1 cellular context compared by ENCODE assay signal in the genomic region with DNA sequence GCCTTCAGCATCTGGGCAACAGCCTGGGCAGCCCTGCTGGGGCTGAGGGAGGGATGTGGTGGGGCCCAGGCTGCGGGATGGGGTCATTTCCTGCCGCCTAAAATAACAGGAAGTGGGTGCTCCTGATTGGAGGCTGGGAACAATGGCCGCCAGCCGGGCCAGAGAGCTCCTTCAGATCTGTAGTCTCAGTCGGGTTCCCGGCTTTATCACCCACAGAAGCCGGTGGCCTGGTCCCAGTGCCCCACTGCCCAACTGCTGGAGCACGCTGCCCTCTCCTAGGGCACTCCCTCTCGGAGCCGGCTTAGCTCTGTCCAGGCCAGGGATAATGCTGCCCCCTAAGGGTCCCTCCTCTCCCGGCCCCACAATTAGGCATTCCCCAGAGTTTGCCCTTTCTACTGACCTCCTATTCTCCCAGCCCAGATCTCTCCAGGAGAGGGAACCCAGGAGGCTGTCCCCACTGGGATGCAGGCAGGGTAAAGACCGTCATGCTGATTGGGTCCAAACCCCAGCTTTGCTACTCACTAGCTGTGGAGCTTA.
TF ChIP-seq lines count a peak whose summit lies in the region.

No MANE protein-coding gene starts in this region.

TF ChIP-seq in K562, 482 proteins besides CTCF, POLR2A, EP300 and RAD21 (continued from another document and continues in another):
- no peak for TF ChIP-seq ZNF445 (CRISPR knock-in tag; IDR thresholded peaks at IDR 0.05; ENCODE audit: low read depth)
- TF ChIP-seq ZSCAN29 (IDR thresholded peaks at IDR 0.05), result no peak
- no peak for TF ChIP-seq CBFA2T3 (IDR thresholded peaks at IDR 0.05)
- TF ChIP-seq, protein P1, sequence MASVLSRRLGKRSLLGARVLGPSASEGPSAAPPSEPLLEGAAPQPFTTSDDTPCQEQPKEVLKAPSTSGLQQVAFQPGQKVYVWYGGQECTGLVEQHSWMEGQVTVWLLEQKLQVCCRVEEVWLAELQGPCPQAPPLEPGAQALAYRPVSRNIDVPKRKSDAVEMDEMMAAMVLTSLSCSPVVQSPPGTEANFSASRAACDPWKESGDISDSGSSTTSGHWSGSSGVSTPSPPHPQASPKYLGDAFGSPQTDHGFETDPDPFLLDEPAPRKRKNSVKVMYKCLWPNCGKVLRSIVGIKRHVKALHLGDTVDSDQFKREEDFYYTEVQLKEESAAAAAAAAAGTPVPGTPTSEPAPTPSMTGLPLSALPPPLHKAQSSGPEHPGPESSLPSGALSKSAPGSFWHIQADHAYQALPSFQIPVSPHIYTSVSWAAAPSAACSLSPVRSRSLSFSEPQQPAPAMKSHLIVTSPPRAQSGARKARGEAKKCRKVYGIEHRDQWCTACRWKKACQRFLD (CRISPR knock-in tag; IDR thresholded peaks at IDR 0.05), result peak; percentile 17; the same call in 1 of the 2 replicates
- TF ChIP-seq, protein P2, sequence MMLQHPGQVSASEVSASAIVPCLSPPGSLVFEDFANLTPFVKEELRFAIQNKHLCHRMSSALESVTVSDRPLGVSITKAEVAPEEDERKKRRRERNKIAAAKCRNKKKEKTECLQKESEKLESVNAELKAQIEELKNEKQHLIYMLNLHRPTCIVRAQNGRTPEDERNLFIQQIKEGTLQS (IDR thresholded peaks at IDR 0.05), result no peak
- TF ChIP-seq, protein P2 (CRISPR knock-in tag; conservative IDR thresholded peaks at IDR 0.05), result no peak
- no peak for TF ChIP-seq NCOA1 (IDR thresholded peaks at IDR 0.05; ENCODE audit: low read depth)
- no peak for TF ChIP-seq XRCC3 (IDR thresholded peaks at IDR 0.05)
- TF ChIP-seq, protein P3, sequence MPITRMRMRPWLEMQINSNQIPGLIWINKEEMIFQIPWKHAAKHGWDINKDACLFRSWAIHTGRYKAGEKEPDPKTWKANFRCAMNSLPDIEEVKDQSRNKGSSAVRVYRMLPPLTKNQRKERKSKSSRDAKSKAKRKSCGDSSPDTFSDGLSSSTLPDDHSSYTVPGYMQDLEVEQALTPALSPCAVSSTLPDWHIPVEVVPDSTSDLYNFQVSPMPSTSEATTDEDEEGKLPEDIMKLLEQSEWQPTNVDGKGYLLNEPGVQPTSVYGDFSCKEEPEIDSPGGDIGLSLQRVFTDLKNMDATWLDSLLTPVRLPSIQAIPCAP (CRISPR knock-in tag; IDR thresholded peaks at IDR 0.05; ENCODE audit: borderline replicate concordance), result no peak
- no peak for TF ChIP-seq POLR2AphosphoS5 (IDR thresholded peaks at IDR 0.05; ENCODE audit: control insufficient read depth, insufficient read depth, low read depth, low read length)
- TF ChIP-seq, protein P4, sequence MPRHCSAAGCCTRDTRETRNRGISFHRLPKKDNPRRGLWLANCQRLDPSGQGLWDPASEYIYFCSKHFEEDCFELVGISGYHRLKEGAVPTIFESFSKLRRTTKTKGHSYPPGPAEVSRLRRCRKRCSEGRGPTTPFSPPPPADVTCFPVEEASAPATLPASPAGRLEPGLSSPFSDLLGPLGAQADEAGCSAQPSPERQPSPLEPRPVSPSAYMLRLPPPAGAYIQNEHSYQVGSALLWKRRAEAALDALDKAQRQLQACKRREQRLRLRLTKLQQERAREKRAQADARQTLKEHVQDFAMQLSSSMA (CRISPR knock-in tag; IDR thresholded peaks at IDR 0.05), result no peak
- no peak for TF ChIP-seq BRCA1 (IDR thresholded peaks at IDR 0.05)
- TF ChIP-seq BRCA1 (CRISPR knock-in tag; IDR thresholded peaks at IDR 0.05), result no peak
- TF ChIP-seq, protein P5, sequence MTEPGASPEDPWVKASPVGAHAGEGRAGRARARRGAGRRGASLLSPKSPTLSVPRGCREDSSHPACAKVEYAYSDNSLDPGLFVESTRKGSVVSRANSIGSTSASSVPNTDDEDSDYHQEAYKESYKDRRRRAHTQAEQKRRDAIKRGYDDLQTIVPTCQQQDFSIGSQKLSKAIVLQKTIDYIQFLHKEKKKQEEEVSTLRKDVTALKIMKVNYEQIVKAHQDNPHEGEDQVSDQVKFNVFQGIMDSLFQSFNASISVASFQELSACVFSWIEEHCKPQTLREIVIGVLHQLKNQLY (CRISPR knock-in tag; conservative IDR thresholded peaks at IDR 0.05), result no peak
- no peak for TF ChIP-seq ZNF146 (CRISPR knock-in tag; IDR thresholded peaks at IDR 0.05; ENCODE audit: unreplicated experiment)
- no peak for TF ChIP-seq ZKSCAN3 (CRISPR knock-in tag; IDR thresholded peaks at IDR 0.05)
- TF ChIP-seq, protein P6, sequence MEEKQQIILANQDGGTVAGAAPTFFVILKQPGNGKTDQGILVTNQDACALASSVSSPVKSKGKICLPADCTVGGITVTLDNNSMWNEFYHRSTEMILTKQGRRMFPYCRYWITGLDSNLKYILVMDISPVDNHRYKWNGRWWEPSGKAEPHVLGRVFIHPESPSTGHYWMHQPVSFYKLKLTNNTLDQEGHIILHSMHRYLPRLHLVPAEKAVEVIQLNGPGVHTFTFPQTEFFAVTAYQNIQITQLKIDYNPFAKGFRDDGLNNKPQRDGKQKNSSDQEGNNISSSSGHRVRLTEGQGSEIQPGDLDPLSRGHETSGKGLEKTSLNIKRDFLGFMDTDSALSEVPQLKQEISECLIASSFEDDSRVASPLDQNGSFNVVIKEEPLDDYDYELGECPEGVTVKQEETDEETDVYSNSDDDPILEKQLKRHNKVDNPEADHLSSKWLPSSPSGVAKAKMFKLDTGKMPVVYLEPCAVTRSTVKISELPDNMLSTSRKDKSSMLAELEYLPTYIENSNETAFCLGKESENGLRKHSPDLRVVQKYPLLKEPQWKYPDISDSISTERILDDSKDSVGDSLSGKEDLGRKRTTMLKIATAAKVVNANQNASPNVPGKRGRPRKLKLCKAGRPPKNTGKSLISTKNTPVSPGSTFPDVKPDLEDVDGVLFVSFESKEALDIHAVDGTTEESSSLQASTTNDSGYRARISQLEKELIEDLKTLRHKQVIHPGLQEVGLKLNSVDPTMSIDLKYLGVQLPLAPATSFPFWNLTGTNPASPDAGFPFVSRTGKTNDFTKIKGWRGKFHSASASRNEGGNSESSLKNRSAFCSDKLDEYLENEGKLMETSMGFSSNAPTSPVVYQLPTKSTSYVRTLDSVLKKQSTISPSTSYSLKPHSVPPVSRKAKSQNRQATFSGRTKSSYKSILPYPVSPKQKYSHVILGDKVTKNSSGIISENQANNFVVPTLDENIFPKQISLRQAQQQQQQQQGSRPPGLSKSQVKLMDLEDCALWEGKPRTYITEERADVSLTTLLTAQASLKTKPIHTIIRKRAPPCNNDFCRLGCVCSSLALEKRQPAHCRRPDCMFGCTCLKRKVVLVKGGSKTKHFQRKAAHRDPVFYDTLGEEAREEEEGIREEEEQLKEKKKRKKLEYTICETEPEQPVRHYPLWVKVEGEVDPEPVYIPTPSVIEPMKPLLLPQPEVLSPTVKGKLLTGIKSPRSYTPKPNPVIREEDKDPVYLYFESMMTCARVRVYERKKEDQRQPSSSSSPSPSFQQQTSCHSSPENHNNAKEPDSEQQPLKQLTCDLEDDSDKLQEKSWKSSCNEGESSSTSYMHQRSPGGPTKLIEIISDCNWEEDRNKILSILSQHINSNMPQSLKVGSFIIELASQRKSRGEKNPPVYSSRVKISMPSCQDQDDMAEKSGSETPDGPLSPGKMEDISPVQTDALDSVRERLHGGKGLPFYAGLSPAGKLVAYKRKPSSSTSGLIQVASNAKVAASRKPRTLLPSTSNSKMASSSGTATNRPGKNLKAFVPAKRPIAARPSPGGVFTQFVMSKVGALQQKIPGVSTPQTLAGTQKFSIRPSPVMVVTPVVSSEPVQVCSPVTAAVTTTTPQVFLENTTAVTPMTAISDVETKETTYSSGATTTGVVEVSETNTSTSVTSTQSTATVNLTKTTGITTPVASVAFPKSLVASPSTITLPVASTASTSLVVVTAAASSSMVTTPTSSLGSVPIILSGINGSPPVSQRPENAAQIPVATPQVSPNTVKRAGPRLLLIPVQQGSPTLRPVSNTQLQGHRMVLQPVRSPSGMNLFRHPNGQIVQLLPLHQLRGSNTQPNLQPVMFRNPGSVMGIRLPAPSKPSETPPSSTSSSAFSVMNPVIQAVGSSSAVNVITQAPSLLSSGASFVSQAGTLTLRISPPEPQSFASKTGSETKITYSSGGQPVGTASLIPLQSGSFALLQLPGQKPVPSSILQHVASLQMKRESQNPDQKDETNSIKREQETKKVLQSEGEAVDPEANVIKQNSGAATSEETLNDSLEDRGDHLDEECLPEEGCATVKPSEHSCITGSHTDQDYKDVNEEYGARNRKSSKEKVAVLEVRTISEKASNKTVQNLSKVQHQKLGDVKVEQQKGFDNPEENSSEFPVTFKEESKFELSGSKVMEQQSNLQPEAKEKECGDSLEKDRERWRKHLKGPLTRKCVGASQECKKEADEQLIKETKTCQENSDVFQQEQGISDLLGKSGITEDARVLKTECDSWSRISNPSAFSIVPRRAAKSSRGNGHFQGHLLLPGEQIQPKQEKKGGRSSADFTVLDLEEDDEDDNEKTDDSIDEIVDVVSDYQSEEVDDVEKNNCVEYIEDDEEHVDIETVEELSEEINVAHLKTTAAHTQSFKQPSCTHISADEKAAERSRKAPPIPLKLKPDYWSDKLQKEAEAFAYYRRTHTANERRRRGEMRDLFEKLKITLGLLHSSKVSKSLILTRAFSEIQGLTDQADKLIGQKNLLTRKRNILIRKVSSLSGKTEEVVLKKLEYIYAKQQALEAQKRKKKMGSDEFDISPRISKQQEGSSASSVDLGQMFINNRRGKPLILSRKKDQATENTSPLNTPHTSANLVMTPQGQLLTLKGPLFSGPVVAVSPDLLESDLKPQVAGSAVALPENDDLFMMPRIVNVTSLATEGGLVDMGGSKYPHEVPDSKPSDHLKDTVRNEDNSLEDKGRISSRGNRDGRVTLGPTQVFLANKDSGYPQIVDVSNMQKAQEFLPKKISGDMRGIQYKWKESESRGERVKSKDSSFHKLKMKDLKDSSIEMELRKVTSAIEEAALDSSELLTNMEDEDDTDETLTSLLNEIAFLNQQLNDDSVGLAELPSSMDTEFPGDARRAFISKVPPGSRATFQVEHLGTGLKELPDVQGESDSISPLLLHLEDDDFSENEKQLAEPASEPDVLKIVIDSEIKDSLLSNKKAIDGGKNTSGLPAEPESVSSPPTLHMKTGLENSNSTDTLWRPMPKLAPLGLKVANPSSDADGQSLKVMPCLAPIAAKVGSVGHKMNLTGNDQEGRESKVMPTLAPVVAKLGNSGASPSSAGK (IDR thresholded peaks at IDR 0.05), result no peak
- TF ChIP-seq, protein P7, sequence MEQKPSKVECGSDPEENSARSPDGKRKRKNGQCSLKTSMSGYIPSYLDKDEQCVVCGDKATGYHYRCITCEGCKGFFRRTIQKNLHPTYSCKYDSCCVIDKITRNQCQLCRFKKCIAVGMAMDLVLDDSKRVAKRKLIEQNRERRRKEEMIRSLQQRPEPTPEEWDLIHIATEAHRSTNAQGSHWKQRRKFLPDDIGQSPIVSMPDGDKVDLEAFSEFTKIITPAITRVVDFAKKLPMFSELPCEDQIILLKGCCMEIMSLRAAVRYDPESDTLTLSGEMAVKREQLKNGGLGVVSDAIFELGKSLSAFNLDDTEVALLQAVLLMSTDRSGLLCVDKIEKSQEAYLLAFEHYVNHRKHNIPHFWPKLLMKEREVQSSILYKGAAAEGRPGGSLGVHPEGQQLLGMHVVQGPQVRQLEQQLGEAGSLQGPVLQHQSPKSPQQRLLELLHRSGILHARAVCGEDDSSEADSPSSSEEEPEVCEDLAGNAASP (IDR thresholded peaks at IDR 0.05), result no peak
- no peak for TF ChIP-seq MEIS2 (IDR thresholded peaks at IDR 0.05; ENCODE audit: partially characterized antibody)
- TF ChIP-seq ZEB2 (IDR thresholded peaks at IDR 0.05), result no peak
- peak in 1 of 2 experiments; percentile 10; a peak in 2 of 4 replicates for TF ChIP-seq NRF1 (conservative IDR thresholded peaks at IDR 0.05 in 1 of 2, IDR thresholded peaks at IDR 0.05 in 1 of 2)
- TF ChIP-seq, protein P8, sequence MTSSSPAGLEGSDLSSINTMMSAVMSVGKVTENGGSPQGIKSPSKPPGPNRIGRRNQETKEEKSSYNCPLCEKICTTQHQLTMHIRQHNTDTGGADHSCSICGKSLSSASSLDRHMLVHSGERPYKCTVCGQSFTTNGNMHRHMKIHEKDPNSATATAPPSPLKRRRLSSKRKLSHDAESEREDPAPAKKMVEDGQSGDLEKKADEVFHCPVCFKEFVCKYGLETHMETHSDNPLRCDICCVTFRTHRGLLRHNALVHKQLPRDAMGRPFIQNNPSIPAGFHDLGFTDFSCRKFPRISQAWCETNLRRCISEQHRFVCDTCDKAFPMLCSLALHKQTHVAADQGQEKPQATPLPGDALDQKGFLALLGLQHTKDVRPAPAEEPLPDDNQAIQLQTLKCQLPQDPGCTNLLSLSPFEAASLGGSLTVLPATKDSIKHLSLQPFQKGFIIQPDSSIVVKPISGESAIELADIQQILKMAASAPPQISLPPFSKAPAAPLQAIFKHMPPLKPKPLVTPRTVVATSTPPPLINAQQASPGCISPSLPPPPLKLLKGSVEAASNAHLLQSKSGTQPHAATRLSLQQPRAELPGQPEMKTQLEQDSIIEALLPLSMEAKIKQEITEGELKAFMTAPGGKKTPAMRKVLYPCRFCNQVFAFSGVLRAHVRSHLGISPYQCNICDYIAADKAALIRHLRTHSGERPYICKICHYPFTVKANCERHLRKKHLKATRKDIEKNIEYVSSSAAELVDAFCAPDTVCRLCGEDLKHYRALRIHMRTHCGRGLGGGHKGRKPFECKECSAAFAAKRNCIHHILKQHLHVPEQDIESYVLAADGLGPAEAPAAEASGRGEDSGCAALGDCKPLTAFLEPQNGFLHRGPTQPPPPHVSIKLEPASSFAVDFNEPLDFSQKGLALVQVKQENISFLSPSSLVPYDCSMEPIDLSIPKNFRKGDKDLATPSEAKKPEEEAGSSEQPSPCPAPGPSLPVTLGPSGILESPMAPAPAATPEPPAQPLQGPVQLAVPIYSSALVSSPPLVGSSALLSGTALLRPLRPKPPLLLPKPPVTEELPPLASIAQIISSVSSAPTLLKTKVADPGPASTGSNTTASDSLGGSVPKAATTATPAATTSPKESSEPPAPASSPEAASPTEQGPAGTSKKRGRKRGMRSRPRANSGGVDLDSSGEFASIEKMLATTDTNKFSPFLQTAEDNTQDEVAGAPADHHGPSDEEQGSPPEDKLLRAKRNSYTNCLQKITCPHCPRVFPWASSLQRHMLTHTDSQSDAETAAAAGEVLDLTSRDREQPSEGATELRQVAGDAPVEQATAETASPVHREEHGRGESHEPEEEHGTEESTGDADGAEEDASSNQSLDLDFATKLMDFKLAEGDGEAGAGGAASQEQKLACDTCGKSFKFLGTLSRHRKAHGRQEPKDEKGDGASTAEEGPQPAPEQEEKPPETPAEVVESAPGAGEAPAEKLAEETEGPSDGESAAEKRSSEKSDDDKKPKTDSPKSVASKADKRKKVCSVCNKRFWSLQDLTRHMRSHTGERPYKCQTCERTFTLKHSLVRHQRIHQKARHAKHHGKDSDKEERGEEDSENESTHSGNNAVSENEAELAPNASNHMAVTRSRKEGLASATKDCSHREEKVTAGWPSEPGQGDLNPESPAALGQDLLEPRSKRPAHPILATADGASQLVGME (CRISPR knock-in tag; IDR thresholded peaks at IDR 0.05), result peak; percentile 59; the same call in 1 of the 2 replicates
- TF ChIP-seq GATAD2B (IDR thresholded peaks at IDR 0.05; ENCODE audit: borderline replicate concordance), result no peak; the same call in 1 of the 2 replicates
- TF ChIP-seq ELF4 (CRISPR knock-in tag; IDR thresholded peaks at IDR 0.05), result 0 out of 2 replicates have a peak, but pooled peaks have one; percentile 4
- peak; percentile 66; the same call in 1 of the 2 replicates for TF ChIP-seq NR2C2 (CRISPR knock-in tag; IDR thresholded peaks at IDR 0.05)
- peak; percentile 78 for TF ChIP-seq NR2C2 (tag; IDR thresholded peaks at IDR 0.05)
- TF ChIP-seq SMARCA5 (IDR thresholded peaks at IDR 0.05), result no peak
- TF ChIP-seq TGIF2 (CRISPR knock-in tag; IDR thresholded peaks at IDR 0.05), result no peak
- TF ChIP-seq HDAC6 (IDR thresholded peaks at IDR 0.05; ENCODE audit: low read depth, low read length), result no peak
- TF ChIP-seq CEBPB (tag; IDR thresholded peaks at IDR 0.05), result no peak
- no peak for TF ChIP-seq TCF3 (CRISPR knock-in tag; IDR thresholded peaks at IDR 0.05)
- no peak for TF ChIP-seq HNRNPK (IDR thresholded peaks at IDR 0.05; ENCODE audit: low read depth, low read length, poor library complexity, severe bottlenecking)
